In the genomic region with DNA sequence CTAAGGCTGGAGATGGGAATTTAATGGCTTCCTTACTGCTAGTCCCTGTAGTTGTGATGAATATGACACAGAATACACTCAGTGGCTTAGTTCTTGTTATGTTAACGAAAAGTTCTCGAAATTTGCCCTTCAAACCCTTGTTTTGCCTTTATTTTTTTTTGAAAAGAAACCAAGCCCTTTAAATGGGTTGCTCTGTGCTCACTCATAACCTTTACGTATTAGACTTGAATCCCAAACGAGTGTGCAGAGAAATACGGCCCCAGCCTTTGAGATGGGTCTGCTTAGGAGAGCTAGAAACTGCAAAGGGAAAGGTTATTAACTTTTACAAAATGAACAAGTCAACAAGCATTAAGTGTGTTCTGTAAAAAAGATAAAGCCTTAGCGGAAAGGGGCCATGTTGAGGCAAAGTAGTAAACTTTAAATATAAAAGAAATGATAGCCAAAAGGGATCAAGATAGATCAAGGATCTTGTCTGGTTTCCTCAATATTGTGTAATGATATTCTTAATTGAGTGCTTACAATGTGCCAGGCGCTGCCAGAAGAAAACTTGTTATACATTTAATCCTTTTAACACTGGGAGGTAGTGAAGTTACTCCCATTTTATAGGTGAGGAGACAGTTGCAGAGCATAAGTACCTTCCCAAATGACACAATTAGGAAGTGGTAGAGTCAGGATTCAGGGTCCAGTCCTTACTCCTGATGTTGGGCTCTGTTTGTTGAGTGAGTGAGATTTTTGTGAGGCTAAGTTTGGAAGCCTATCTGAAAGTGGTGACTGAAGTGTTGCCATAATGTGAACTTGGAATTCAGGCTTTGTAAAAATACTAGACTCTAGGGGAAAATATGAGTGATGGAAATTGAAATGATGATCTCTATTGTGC, we compare ENCODE assay signal across 2 cellular contexts.
TF ChIP-seq lines count a peak whose summit lies in the region.

No MANE protein-coding gene starts in this region.

TF ChIP-seq in SK-N-SH, 30 proteins besides CTCF, POLR2A, EP300 and RAD21 (continued from another document):
- no peak for TF ChIP-seq CHD2 (IDR thresholded peaks at IDR 0.05; ENCODE audit: low read length, partially characterized antibody)
- no peak for TF ChIP-seq TEAD4 (IDR thresholded peaks at IDR 0.05; ENCODE audit: borderline replicate concordance, insufficient read depth)
- no peak for TF ChIP-seq REST (IDR thresholded peaks at IDR 0.05; ENCODE audit: low read depth, low read length)
TF ChIP-seq in SK-N-SH: peak in this region for 0.

TF ChIP-seq in SK-N-SH treated with all-trans-retinoic acid at 6 μM for 48 hours, 23 proteins besides CTCF, POLR2A, EP300 and RAD21:
- no peak for TF ChIP-seq PATZ1 (CRISPR knock-in tag; IDR thresholded peaks at IDR 0.05; ENCODE audit: borderline replicate concordance)
